11 cellular contexts compared by ENCODE assay signal in the genomic region with DNA sequence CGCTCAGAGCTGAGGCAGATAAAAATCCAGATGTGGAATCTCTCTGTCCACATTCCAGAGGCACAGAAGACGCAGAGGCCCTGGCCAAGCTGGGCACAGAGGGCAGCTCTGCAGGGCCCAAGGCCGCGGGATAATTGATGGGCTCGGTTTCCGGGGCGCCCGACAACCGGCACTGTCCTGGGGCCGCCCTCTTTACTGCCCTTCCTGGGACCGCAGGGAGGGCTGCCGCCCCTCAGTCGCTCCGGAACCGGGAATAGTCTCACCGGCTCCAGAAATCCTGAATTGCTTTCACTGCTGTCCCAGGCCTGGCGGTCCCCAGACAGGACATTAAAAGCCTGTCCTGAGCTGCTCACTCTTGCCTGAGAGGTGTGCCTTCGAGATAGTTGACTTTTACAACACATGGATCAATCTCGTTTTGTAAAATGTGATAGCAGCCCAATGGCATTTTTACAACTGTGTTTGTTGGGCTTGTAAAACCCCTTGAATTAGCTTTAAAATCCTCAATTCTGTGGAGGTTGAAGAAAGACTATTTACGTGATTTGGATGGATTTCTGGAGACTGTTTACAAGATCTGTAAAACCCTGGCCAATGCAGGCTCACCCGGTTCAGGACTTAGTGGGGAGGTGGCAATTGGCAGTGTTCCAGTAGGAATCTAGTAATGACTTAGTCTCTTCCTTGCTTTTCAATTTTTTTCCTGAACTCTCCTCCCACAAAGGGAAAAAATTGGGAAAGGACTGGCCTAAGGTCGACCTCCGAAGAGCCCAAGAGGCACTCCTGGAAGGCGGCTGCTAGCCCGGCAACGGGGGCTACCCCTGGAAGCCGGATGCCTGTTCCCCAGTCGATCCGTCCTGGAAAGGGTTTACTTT. TPM values are rescaled to one million over a fixed set of nuclear protein-coding genes. Genes with fewer than 3 reads are reported as not detected.
DNase-seq lines count a peak whose midpoint lies in the region; ATAC-seq, FAIRE-seq and TF ChIP-seq lines count a peak whose summit lies in the region.
"Had no signal": no experiment of that assay in that cellular context is flagged by ENCODE, and none has a peak within 500 bp of the region (broad histone marks: within the 10 kb centered on the region; RNA-seq: fewer than 3 reads in every experiment).

No MANE protein-coding gene starts in this region.

- H2AFZ ChIP-seq in GM23338: no peak overlapping the region

- H3K9me3 Mint-ChIP-seq in GM23338: peaks cover 21% of the 10 kb centered on the region
- H3K9me3 Mint-ChIP-seq in mesothelial cell of epicardium: no peaks in the 10 kb centered on the region

- ATAC-seq in A549: no peak
- no peak for ATAC-seq in GM23338

- peaks cover 43% of the 10 kb centered on the region for H3F3A ChIP-seq in GM23338 (replicated peaks; ENCODE audit: low read depth)

- H3K27me3 ChIP-seq in GM23338 (ENCODE audit: insufficient read depth): peaks cover 100% of the 10 kb centered on the region

- H4K20me1 ChIP-seq in GM23338 (replicated peaks; ENCODE audit: insufficient read depth): peaks cover 53% of the 10 kb centered on the region

- H3K27me3 Mint-ChIP-seq in GM23338 (ENCODE audit: insufficient read depth, low read depth, poor library complexity) (peaks cover 100% of the 10 kb centered on the region), mesothelial cell of epicardium (ENCODE audit: low read depth) (peaks cover 25% of the 10 kb centered on the region)

- H3K4me3 ChIP-seq in A549 (peak overlapping the region; percentile 49; the same call in 2 of the 3 replicates), GM23338 (no peak overlapping the region)

- H3K9me2 ChIP-seq in GM23338 (ENCODE audit: insufficient read depth): no peaks in the 10 kb centered on the region

- POLR2A ChIA-PET in A549 (lab: Yijun Ruan, JAX): interaction anchor here (1.0 to 1.7 kb wide), 2 partner anchors 12 to 17 kb away, joined by 3 to 5 read pairs; no protein-coding TSS in a partner anchor

- no peak for FAIRE-seq in A549 (lab: Jason Lieb, UNC)

- no peaks in the 10 kb centered on the region for H3K36me3 ChIP-seq in GM23338 (ENCODE audit: insufficient read depth)
- H3K36me3 ChIP-seq: neutrophil had no signal

- no peak overlapping the region for H3K27ac Mint-ChIP-seq in GM23338
- H3K27ac Mint-ChIP-seq in mesothelial cell of epicardium: peak overlapping the region; percentile 99

- CTCF ChIA-PET in A549 (lab: Yijun Ruan, JAX): interaction anchor here (1.1 to 11.1 kb wide), 19 partner anchors 7 to 1256 kb away, joined by 3 to 160 read pairs (median 5); partner anchors contain the start of genes HOXA4, HOXA5 and HOXA9

- H3K4me3 Mint-ChIP-seq in GM23338 (no peak overlapping the region), mesothelial cell of epicardium (peak overlapping the region; percentile 87)

- H3K36me3 Mint-ChIP-seq in GM23338 (ENCODE audit: low read depth): no peaks in the 10 kb centered on the region; the same call in 2 of the 3 replicates
- H3K36me3 Mint-ChIP-seq in mesothelial cell of epicardium: peaks cover 15% of the 10 kb centered on the region

- TF ChIP-seq RAD21 in A549 (conservative IDR thresholded peaks at IDR 0.05 in 1 of 2, IDR thresholded peaks at IDR 0.05 in 1 of 2): no peak

- H3K9me3 ChIP-seq in A549: no peaks in the 10 kb centered on the region
- H3K9me3 ChIP-seq: neutrophil had no signal

- TF ChIP-seq CTCF in A549 (IDR thresholded peaks at IDR 0.05): no peak
- no peak for TF ChIP-seq CTCF in GM23338 (conservative IDR thresholded peaks at IDR 0.05; ENCODE audit: low read depth in 2 of 2)
- no peak for TF ChIP-seq CTCF in VCaP (conservative IDR thresholded peaks at IDR 0.05)
- TF ChIP-seq CTCF in mesothelial cell of epicardium (IDR thresholded peaks at IDR 0.05; ENCODE audit: unreplicated experiment): no peak

- H3K27ac ChIP-seq in A549 (peak overlapping the region; percentile 27 to 52; a peak in 4 of 6 replicates), GM23338 (ENCODE audit: low read depth) (no peak overlapping the region), VCaP (peak overlapping the region; percentile 94), substantia nigra (ENCODE audit: low read depth, low read length, poor library complexity, severe bottlenecking) (no peak overlapping the region)
- H3K27ac ChIP-seq: neutrophil had no signal

- no peak for TF ChIP-seq POLR2A in A549 (IDR thresholded peaks at IDR 0.05; ENCODE audit: low read length)

- H3K4me1 Mint-ChIP-seq in GM23338: peaks cover 15% of the 10 kb centered on the region
- peaks cover 78% of the 10 kb centered on the region for H3K4me1 Mint-ChIP-seq in mesothelial cell of epicardium

- H3K4me2 ChIP-seq in A549 (peak overlapping the region; percentile 90), GM23338 (no peak overlapping the region; the same call in 1 of the 2 replicates)

- H3K4me1 ChIP-seq in A549 (peaks cover 16% of the 10 kb centered on the region), GM23338 (ENCODE audit: insufficient read depth) (peaks cover 20% of the 10 kb centered on the region)

- H3K79me2 ChIP-seq in GM23338 (replicated peaks; ENCODE audit: insufficient read depth): no peaks in the 10 kb centered on the region

- DNase-seq in A549 (ENCODE audit: low read depth in 1 of 2, low spot score in 1 of 2) (no peak), GM23338 (ENCODE audit: low spot score) (peak; percentile 17), mesothelial cell of epicardium (ENCODE audit: low spot score in 2 of 2, unreplicated experiment in 2 of 2) (peak in 1 of 2 experiments; percentile 45), NCI-H2171 (lab: John Stamatoyannopoulos, UW) (no peak), SW480 (ENCODE audit: low spot score) (no peak), DMS153 (lab: John Stamatoyannopoulos, UW) (no peak), substantia nigra (lab: John Stamatoyannopoulos, UW) (no peak)
- DNase-seq: glutamatergic neuron, NCI-H2171 treated with DMSO at 0.1 percent for 48 hours had no signal

- 75% methylated on average over 29 of the region's 29 CpGs for WGBS in A549 (ENCODE audit: missing lambda C conversion rate)

- TF ChIP-seq EP300 in A549 (IDR thresholded peaks at IDR 0.05): no peak

TF ChIP-seq in A549, 52 proteins besides CTCF, POLR2A, EP300 and RAD21 (continues in another document):
- TF ChIP-seq CBX2 (IDR thresholded peaks at IDR 0.05; ENCODE audit: borderline replicate concordance, low read depth) (no peak), HOXB13 (CRISPR knock-in tag; IDR thresholded peaks at IDR 0.05; ENCODE audit: low read depth) (no peak), CHD2 (IDR thresholded peaks at IDR 0.05; ENCODE audit: low read length, partially characterized antibody) (no peak)

TF ChIP-seq in GM23338, 12 proteins besides CTCF, POLR2A, EP300 and RAD21 (continues in another document):
- TF ChIP-seq EZH2 (IDR thresholded peaks at IDR 0.05; ENCODE audit: low read depth, unreplicated experiment): peak; percentile 92

RNA-seq across cellular contexts. Expression of gene HOXA6, which starts 1.4 kb away (rescaled TPM):
- polyA plus RNA-seq in A549 (2011; rRNA removed): 0.78 and 0.90 TPM in 2 replicates
- 1.9 and 2.0 TPM in 2 replicates for polyA plus RNA-seq in A549 (2012; cell fraction: cytosol; rRNA removed)
- polyA plus RNA-seq in A549 (2012; cell fraction: nucleus; rRNA removed): 2.5 and 3.2 TPM in 2 replicates
- 1.6 to 2.2 TPM (median 2.1 TPM) in 3 replicates for polyA plus RNA-seq in A549 (2017; fragmentation: RNase III; extraction: RNeasy Plus Mini Kit Qiagen cat#74134 plus additional on column Dnase treatment)
- polyA minus RNA-seq in A549 (2011; rRNA and poly(A)+ RNA removed): 0.58 and 2.0 TPM in 2 replicates
- total RNA-seq in GM23338 (2014; rRNA removed; shearing (Covaris generic)): not detected in 2 replicates
- not detected in 2 replicates for polyA plus RNA-seq in GM23338 (2016; fragmentation: Nextera tagmentation; extraction: Ambion mirVana)
- 43.7 to 45.6 TPM (median 44.4 TPM) in 3 replicates for total RNA-seq in mesothelial cell of epicardium

RNA-seq across cellular contexts. Expression of gene HOXA3, which starts 3.4 kb away (rescaled TPM):
- polyA plus RNA-seq in A549 (2011; rRNA removed): 3.3 TPM in 2 replicates
- polyA plus RNA-seq in A549 (2012; cell fraction: cytosol; rRNA removed): 6.1 and 9.5 TPM in 2 replicates
- polyA plus RNA-seq in A549 (2012; cell fraction: nucleus; rRNA removed): 14.6 and 17.5 TPM in 2 replicates
- polyA plus RNA-seq in A549 (2017; fragmentation: RNase III; extraction: RNeasy Plus Mini Kit Qiagen cat#74134 plus additional on column Dnase treatment): 5.8 to 11.4 TPM (median 8.7 TPM) in 3 replicates
- 1.5 and 2.5 TPM in 2 replicates for polyA minus RNA-seq in A549 (2011; rRNA and poly(A)+ RNA removed)
- total RNA-seq in GM23338 (2014; rRNA removed; shearing (Covaris generic)): not detected in 2 replicates
- not detected in 2 replicates for polyA plus RNA-seq in GM23338 (2016; fragmentation: Nextera tagmentation; extraction: Ambion mirVana)
- 197 to 209 TPM (median 201 TPM) in 3 replicates for total RNA-seq in mesothelial cell of epicardium

RNA-seq across cellular contexts. Expression of gene HOXA5, which starts 5.5 kb away (rescaled TPM):
- polyA plus RNA-seq in A549 (2011; rRNA removed): 6.3 and 6.5 TPM in 2 replicates
- 4.4 and 5.0 TPM in 2 replicates for polyA plus RNA-seq in A549 (2012; cell fraction: cytosol; rRNA removed)
- 4.4 and 4.9 TPM in 2 replicates for polyA plus RNA-seq in A549 (2012; cell fraction: nucleus; rRNA removed)
- 2.9 to 4.9 TPM (median 4.0 TPM) in 3 replicates for polyA plus RNA-seq in A549 (2017; fragmentation: RNase III; extraction: RNeasy Plus Mini Kit Qiagen cat#74134 plus additional on column Dnase treatment)
- polyA minus RNA-seq in A549 (2011; rRNA and poly(A)+ RNA removed): 2.5 and 3.1 TPM in 2 replicates
- total RNA-seq in GM23338 (2014; rRNA removed; shearing (Covaris generic)): not detected in 2 replicates
- not detected in 2 replicates for polyA plus RNA-seq in GM23338 (2016; fragmentation: Nextera tagmentation; extraction: Ambion mirVana)
- total RNA-seq in mesothelial cell of epicardium: 128 to 133 TPM (median 133 TPM) in 3 replicates

RNA-seq across cellular contexts. Expression of gene HOXA7, which starts 7.5 kb away (rescaled TPM):
- 3.3 and 4.1 TPM in 2 replicates for polyA plus RNA-seq in A549 (2011; rRNA removed)
- 3.1 and 3.5 TPM in 2 replicates for polyA plus RNA-seq in A549 (2012; cell fraction: cytosol; rRNA removed)
- polyA plus RNA-seq in A549 (2012; cell fraction: nucleus; rRNA removed): 2.0 and 2.4 TPM in 2 replicates
- polyA plus RNA-seq in A549 (2017; fragmentation: RNase III; extraction: RNeasy Plus Mini Kit Qiagen cat#74134 plus additional on column Dnase treatment): 3.7 to 4.8 TPM (median 4.5 TPM) in 3 replicates
- 1.7 and 2.3 TPM in 2 replicates for polyA minus RNA-seq in A549 (2011; rRNA and poly(A)+ RNA removed)
- not detected in 2 replicates for total RNA-seq in GM23338 (2014; rRNA removed; shearing (Covaris generic))
- polyA plus RNA-seq in GM23338 (2016; fragmentation: Nextera tagmentation; extraction: Ambion mirVana): 0.24 TPM in 1 of 2 replicates, not detected in the other
- 17.4 to 18.9 TPM (median 17.9 TPM) in 3 replicates for total RNA-seq in mesothelial cell of epicardium

RNA-seq across cellular contexts. Expression of gene HOXA9, which starts 16.3 kb away (rescaled TPM):
- 1.1 and 1.4 TPM in 2 replicates for polyA plus RNA-seq in A549 (2011; rRNA removed)
- 0.91 and 1.2 TPM in 2 replicates for polyA plus RNA-seq in A549 (2012; cell fraction: cytosol; rRNA removed)
- polyA plus RNA-seq in A549 (2012; cell fraction: nucleus; rRNA removed): 2.6 and 4.6 TPM in 2 replicates
- polyA plus RNA-seq in A549 (2017; fragmentation: RNase III; extraction: RNeasy Plus Mini Kit Qiagen cat#74134 plus additional on column Dnase treatment): 1.1 to 1.4 TPM (median 1.3 TPM) in 3 replicates
- polyA minus RNA-seq in A549 (2011; rRNA and poly(A)+ RNA removed): 0.44 TPM in 1 of 2 replicates, not detected in the other
- total RNA-seq in GM23338 (2014; rRNA removed; shearing (Covaris generic)): not detected in 2 replicates
- not detected in 2 replicates for polyA plus RNA-seq in GM23338 (2016; fragmentation: Nextera tagmentation; extraction: Ambion mirVana)
- total RNA-seq in mesothelial cell of epicardium: 10.8 to 14.5 TPM (median 13.2 TPM) in 3 replicates

Comparison
In these comparisons a context has a peak if more than half of its experiments do, and no peak if none do; other contexts are left out.
1. H3K27ac ChIP-seq: peak in A549 (2 of 2) and VCaP (single experiment); none in GM23338 (single experiment) and substantia nigra (single experiment).
2. RNA of gene HOXA6, which starts 1.4 kb away (total RNA-seq): 43.7 to 45.6 TPM in mesothelial cell of epicardium; not detected in GM23338; every median in the first group is over 10 times any median in the second.
3. RNA of gene HOXA3, which starts 3.4 kb away (total RNA-seq): 197 to 209 TPM in mesothelial cell of epicardium; not detected in GM23338; every median in the first group is over 100 times any median in the second.
4. RNA of gene HOXA5, which starts 5.5 kb away (total RNA-seq): 128 to 133 TPM in mesothelial cell of epicardium; not detected in GM23338; every median in the first group is over 100 times any median in the second.